Comparison of ENCODE assay signal across 11 cellular contexts in the genomic region with DNA sequence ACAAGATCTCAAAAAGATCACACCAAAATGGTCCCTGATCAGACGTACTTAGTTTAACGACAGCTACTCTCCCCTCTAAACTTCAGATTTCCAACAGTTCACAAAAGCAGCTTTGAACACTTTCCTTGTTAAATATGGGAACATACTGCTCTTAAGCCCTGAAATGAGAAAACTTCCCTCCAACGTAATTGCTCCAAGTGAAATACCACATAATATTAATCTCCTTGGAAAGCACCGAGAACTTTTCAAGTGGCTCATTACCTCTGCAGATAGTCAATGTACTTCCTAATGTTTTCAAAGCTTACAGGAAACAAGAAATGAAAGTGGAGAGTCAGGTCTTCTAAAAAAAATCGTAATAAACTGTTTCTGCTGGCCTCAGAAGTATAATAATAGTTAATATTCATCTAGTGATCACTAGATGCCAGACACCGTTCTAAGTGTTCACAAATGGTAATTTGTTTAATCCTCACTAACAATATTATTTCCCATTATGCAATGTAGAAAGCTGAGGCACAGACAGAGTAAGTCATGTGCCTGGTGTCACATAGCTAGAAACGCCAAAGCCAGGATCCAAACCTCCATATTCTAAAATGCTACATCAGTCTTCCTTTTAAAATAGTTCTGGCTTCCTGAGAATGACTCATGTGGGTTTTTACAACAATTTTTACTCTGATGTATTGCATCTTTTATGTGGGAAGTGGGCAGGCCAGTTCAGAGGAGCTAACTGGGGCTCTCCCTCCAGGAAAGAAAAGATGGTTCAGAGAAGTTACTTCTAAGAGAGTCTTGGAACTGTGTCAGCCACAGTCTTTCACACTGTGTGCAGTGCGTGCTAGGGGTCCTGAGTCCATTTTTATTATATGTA.
DNase-seq lines count a peak whose midpoint lies in the region; ATAC-seq and TF ChIP-seq lines count a peak whose summit lies in the region.
"Had no signal": no experiment of that assay in that cellular context is flagged by ENCODE, and none has a peak within 500 bp of the region (broad histone marks: within the 10 kb centered on the region; RNA-seq: fewer than 3 reads in every experiment).

No MANE protein-coding gene starts in this region.

- H3K4me3 ChIP-seq in testis, result no peak overlapping the region
- H3K4me3 ChIP-seq in H7 (ENCODE audit: insufficient read depth, low read depth, low read length), result no peak overlapping the region

- no peaks in the 10 kb centered on the region for H3K36me3 Mint-ChIP-seq in activated naive CD4-positive, alpha-beta T cell treated with anti-CD3 and anti-CD28 coated beads, Interleukin-2, amount 50 U/mL, for 72 hours

- H3K27me3 ChIP-seq in testis (no peaks in the 10 kb centered on the region), H7 (ENCODE audit: control insufficient read depth, insufficient read depth, low read length) (no peaks in the 10 kb centered on the region)
- H3K27me3 ChIP-seq: BE2C, tibial nerve had no signal

- H3K4me1 ChIP-seq in testis, result peaks cover 4% of the 10 kb centered on the region

- ATAC-seq in activated naive CD4-positive, alpha-beta T cell treated with anti-CD3 and anti-CD28 coated beads, Interleukin-2, amount 50 U/mL, for 72 hours, result peak; percentile 97 to 99

- no peak for TF ChIP-seq POLR2A in testis (IDR thresholded peaks at IDR 0.05)

- no peak for DNase-seq in activated naive CD4-positive, alpha-beta T cell treated with anti-CD3 and anti-CD28 coated beads, Interleukin-2, amount 50 U/mL, for 72 hours (ENCODE audit: low spot score in 2 of 2)
- DNase-seq in activated naive CD4-positive, alpha-beta T cell treated with Interleukin-2 at 50 U/mL for 16 hours, result no peak
- DNase-seq in NOMO-1 (lab: John Stamatoyannopoulos, UW; ENCODE audit: unreplicated experiment in 2 of 2) (peak; percentile 20 to 70), dermis blood vessel endothelial cell (peak; percentile 69), testis (no peak), H7 (no peak), T-helper 2 cell (no peak), germinal center (ENCODE audit: low spot score) (no peak)
- DNase-seq: BE2C, NCI-H1092 had no signal

- WGBS in testis, 2 donors, result 53 to 54% methylated on average over 8 of the region's 8 CpGs

- no peak overlapping the region for H3K27ac Mint-ChIP-seq in activated naive CD4-positive, alpha-beta T cell treated with anti-CD3 and anti-CD28 coated beads, Interleukin-2, amount 50 U/mL, for 72 hours

- H3K36me3 ChIP-seq in testis (ENCODE audit: low read depth, missing control alignments), result no peaks in the 10 kb centered on the region
- H3K36me3 ChIP-seq in H7 (replicated peaks; ENCODE audit: control insufficient read depth, insufficient read depth, low read length), result no peaks in the 10 kb centered on the region
- H3K36me3 ChIP-seq: BE2C, tibial nerve had no signal

- H3K9me3 Mint-ChIP-seq in activated naive CD4-positive, alpha-beta T cell treated with anti-CD3 and anti-CD28 coated beads, Interleukin-2, amount 50 U/mL, for 72 hours, result no peaks in the 10 kb centered on the region

- TF ChIP-seq CTCF in testis (IDR thresholded peaks at IDR 0.05), result no peak

- no peaks in the 10 kb centered on the region for H3K9me3 ChIP-seq in testis
- H3K9me3 ChIP-seq: BE2C, tibial nerve had no signal

- peak overlapping the region; percentile 39 to 62 for H3K27ac ChIP-seq in testis

- intact Hi-C loops in testis (cut with DNase I; ENCODE audit: low total_unique reads), result no loop called here

Comparison
In these comparisons a context has a peak if more than half of its experiments do, and no peak if none do; other contexts are left out.
1. DNase-seq: peak in NOMO-1 (2 of 2) and dermis blood vessel endothelial cell (single experiment); none in activated naive CD4-positive, alpha-beta T cell treated with anti-CD3 and anti-CD28 coated beads, Interleukin-2, amount 50 U/mL, for 72 hours (0 of 2), activated naive CD4-positive, alpha-beta T cell treated with Interleukin-2 at 50 U/mL for 16 hours (single experiment), testis (single experiment), H7 (single experiment), T-helper 2 cell (0 of 5) and germinal center (single experiment).